1 cellular context compared by ENCODE assay signal in genomic region chr7:92460109-92460508, GRCh38.
TF ChIP-seq lines count a peak whose summit lies in the region.

No MANE protein-coding gene starts in this region.

TF ChIP-seq in GM23338, 12 proteins besides CTCF, POLR2A, EP300 and RAD21 (continued from another document):
- TF ChIP-seq, protein P1, sequence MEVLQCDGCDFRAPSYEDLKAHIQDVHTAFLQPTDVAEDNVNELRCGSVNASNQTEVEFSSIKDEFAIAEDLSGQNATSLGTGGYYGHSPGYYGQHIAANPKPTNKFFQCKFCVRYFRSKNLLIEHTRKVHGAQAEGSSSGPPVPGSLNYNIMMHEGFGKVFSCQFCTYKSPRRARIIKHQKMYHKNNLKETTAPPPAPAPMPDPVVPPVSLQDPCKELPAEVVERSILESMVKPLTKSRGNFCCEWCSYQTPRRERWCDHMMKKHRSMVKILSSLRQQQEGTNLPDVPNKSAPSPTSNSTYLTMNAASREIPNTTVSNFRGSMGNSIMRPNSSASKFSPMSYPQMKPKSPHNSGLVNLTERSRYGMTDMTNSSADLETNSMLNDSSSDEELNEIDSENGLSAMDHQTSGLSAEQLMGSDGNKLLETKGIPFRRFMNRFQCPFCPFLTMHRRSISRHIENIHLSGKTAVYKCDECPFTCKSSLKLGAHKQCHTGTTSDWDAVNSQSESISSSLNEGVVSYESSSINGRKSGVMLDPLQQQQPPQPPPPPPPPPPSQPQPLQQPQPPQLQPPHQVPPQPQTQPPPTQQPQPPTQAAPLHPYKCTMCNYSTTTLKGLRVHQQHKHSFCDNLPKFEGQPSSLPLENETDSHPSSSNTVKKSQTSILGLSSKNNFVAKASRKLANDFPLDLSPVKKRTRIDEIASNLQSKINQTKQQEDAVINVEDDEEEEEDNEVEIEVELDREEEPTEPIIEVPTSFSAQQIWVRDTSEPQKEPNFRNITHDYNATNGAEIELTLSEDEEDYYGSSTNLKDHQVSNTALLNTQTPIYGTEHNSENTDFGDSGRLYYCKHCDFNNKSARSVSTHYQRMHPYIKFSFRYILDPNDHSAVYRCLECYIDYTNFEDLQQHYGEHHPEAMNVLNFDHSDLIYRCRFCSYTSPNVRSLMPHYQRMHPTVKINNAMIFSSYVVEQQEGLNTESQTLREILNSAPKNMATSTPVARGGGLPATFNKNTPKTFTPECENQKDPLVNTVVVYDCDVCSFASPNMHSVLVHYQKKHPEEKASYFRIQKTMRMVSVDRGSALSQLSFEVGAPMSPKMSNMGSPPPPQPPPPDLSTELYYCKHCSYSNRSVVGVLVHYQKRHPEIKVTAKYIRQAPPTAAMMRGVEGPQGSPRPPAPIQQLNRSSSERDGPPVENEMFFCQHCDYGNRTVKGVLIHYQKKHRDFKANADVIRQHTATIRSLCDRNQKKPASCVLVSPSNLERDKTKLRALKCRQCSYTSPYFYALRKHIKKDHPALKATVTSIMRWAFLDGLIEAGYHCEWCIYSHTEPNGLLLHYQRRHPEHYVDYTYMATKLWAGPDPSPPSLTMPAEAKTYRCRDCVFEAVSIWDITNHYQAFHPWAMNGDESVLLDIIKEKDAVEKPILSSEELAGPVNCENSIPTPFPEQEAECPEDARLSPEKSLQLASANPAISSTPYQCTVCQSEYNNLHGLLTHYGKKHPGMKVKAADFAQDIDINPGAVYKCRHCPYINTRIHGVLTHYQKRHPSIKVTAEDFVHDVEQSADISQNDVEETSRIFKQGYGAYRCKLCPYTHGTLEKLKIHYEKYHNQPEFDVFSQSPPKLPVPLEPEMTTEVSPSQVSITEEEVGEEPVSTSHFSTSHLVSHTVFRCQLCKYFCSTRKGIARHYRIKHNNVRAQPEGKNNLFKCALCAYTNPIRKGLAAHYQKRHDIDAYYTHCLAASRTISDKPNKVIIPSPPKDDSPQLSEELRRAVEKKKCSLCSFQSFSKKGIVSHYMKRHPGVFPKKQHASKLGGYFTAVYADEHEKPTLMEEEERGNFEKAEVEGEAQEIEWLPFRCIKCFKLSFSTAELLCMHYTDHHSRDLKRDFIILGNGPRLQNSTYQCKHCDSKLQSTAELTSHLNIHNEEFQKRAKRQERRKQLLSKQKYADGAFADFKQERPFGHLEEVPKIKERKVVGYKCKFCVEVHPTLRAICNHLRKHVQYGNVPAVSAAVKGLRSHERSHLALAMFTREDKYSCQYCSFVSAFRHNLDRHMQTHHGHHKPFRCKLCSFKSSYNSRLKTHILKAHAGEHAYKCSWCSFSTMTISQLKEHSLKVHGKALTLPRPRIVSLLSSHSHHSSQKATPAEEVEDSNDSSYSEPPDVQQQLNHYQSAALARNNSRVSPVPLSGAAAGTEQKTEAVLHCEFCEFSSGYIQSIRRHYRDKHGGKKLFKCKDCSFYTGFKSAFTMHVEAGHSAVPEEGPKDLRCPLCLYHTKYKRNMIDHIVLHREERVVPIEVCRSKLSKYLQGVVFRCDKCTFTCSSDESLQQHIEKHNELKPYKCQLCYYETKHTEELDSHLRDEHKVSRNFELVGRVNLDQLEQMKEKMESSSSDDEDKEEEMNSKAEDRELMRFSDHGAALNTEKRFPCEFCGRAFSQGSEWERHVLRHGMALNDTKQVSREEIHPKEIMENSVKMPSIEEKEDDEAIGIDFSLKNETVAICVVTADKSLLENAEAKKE (CRISPR knock-in tag; IDR thresholded peaks at IDR 0.05): no peak
- TF ChIP-seq ZNF331 (CRISPR knock-in tag; IDR thresholded peaks at IDR 0.05; ENCODE audit: low read depth) (no peak), EZH2 (IDR thresholded peaks at IDR 0.05; ENCODE audit: low read depth, unreplicated experiment) (no peak), STAT1 (IDR thresholded peaks at IDR 0.05; ENCODE audit: unreplicated experiment) (no peak), POLR2AphosphoS5 (IDR thresholded peaks at IDR 0.05; ENCODE audit: low read depth) (no peak)
TF ChIP-seq in GM23338: peak in this region for 0.
